ENCODE assay signal across 15 cellular contexts in genomic region chr9:4262735-4263141, GRCh38. TPM values are rescaled to one million over a fixed set of nuclear protein-coding genes. Genes with fewer than 3 reads are reported as not detected.
DNase-seq lines count a peak whose midpoint lies in the region; ATAC-seq, FAIRE-seq and TF ChIP-seq lines count a peak whose summit lies in the region.
"Had no signal": no experiment of that assay in that cellular context is flagged by ENCODE, and none has a peak within 500 bp of the region (broad histone marks: within the 10 kb centered on the region; RNA-seq: fewer than 3 reads in every experiment).

No MANE protein-coding gene starts in this region.

- no peak overlapping the region for H2AFZ ChIP-seq in hepatocyte

- H3K27me3 ChIP-seq in hepatocyte (no peaks in the 10 kb centered on the region), upper lobe of left lung (no peaks in the 10 kb centered on the region)

- TF ChIP-seq POLR2A in A549 (IDR thresholded peaks at IDR 0.05; ENCODE audit: low read length) (no peak), upper lobe of left lung (IDR thresholded peaks at IDR 0.05) (no peak)

- no peaks in the 10 kb centered on the region for H3K9me3 ChIP-seq in A549
- no peaks in the 10 kb centered on the region for H3K9me3 ChIP-seq in hepatocyte (ENCODE audit: low read depth)
- no peaks in the 10 kb centered on the region for H3K9me3 ChIP-seq in upper lobe of left lung

- peak overlapping the region; percentile 60 for H3K4me2 ChIP-seq in A549
- no peak overlapping the region for H3K4me2 ChIP-seq in hepatocyte

- no peaks in the 10 kb centered on the region for H3K9me2 ChIP-seq in hepatocyte (replicated peaks; ENCODE audit: insufficient read depth)

- 6% methylated on average over 2 of the region's 2 CpGs for WGBS in A549 (ENCODE audit: missing lambda C conversion rate)
- 21% methylated on average over 2 of the region's 2 CpGs for WGBS in hepatocyte (ENCODE audit: low lambda C conversion rate, missing lambda C conversion rate)
- WGBS in upper lobe of left lung, 2 donors, result 60 to 61% methylated on average over 2 of the region's 2 CpGs

- H3K4me3 ChIP-seq in A549 (no peak overlapping the region), hepatocyte (no peak overlapping the region), upper lobe of left lung (no peak overlapping the region)

- DNase-seq in A549 (ENCODE audit: low read depth in 1 of 2, low spot score in 1 of 2), result peak; percentile 51 to 66
- peak; percentile 68 for DNase-seq in HS-27A (ENCODE audit: low read depth)
- peak; percentile 85 for DNase-seq in amniotic epithelial cell (ENCODE audit: low read depth)
- DNase-seq in hepatocyte (ENCODE audit: low spot score), result peak; percentile 54
- no peak for DNase-seq in stimulated activated CD4-positive, alpha-beta T cell treated with anti-CD3 and anti-CD28 coated beads, Interleukin-1b, Interleukin-23, amount 100 ng/mL, for 48 hours
- no peak for DNase-seq in hippocampal formation (lab: John Stamatoyannopoulos, UW)
- no peak for DNase-seq in upper lobe of left lung
- DNase-seq: activated CD8-positive, alpha-beta memory T cell treated with anti-CD3 and anti-CD28 coated beads, Interleukin-2, amount 50 U/mL, for 4 hours; left ventricle myocardium superior; NCI-H510A; small intestine; stimulated activated naive B cell treated with anti-CD40 and anti-IgM and Interleukin-4, amounts not matched to agents 10 μg/mL and 1 μg/mL and 100 μg/mL, for 72 hours had no signal

- H3K4me1 ChIP-seq in A549, result peaks cover 57% of the 10 kb centered on the region
- no peaks in the 10 kb centered on the region for H3K4me1 ChIP-seq in hepatocyte (ENCODE audit: insufficient read depth)
- no peaks in the 10 kb centered on the region for H3K4me1 ChIP-seq in upper lobe of left lung

- no peak; a peak in 1 of 5 replicates for TF ChIP-seq RAD21 in A549 (conservative IDR thresholded peaks at IDR 0.05 in 1 of 2, IDR thresholded peaks at IDR 0.05 in 1 of 2)

- H3K36me3 ChIP-seq in hepatocyte (replicated peaks; ENCODE audit: insufficient read depth, low read depth) (no peaks in the 10 kb centered on the region), upper lobe of left lung (no peaks in the 10 kb centered on the region)

- ATAC-seq in A549, result peak; percentile 71 to 81
- no peak for ATAC-seq in upper lobe of left lung (ENCODE audit: low FRiP score in 2 of 2)
- ATAC-seq in GM19395 (IDR thresholded peaks at IDR 0.05; ENCODE audit: unreplicated experiment), result no peak
- ATAC-seq: left ventricle myocardium superior; stimulated activated naive B cell treated with anti-CD40 and anti-IgM and Interleukin-4, amounts not matched to agents 10 μg/mL and 1 μg/mL and 100 μg/mL, for 72 hours had no signal

- no peaks in the 10 kb centered on the region for H4K20me1 ChIP-seq in hepatocyte (ENCODE audit: insufficient read depth, poor library complexity, severe bottlenecking)

- TF ChIP-seq EP300 in A549 (IDR thresholded peaks at IDR 0.05) (no peak), upper lobe of left lung (IDR thresholded peaks at IDR 0.05) (no peak)

- CTCF ChIA-PET in A549 (lab: Yijun Ruan, JAX), result no interaction called here

- peaks cover 11% of the 10 kb centered on the region for H3K79me2 ChIP-seq in hepatocyte

- H3K27ac ChIP-seq in A549 (peak overlapping the region; percentile 23 to 67; a peak in 4 of 6 replicates), hepatocyte (peak overlapping the region; percentile 63), upper lobe of left lung (no peak overlapping the region)

- TF ChIP-seq CTCF in A549 (IDR thresholded peaks at IDR 0.05) (no peak), hepatocyte (IDR thresholded peaks at IDR 0.05; ENCODE audit: poor library complexity) (no peak), upper lobe of left lung (IDR thresholded peaks at IDR 0.05) (no peak)

- POLR2A ChIA-PET in A549 (lab: Yijun Ruan, JAX), result interaction anchor here (0.7 kb wide), 1 partner anchor 118 kb away, joined by 3 read pairs; no protein-coding TSS in a partner anchor

- FAIRE-seq in A549 (lab: Jason Lieb, UNC), result peak; percentile 79
- FAIRE-seq: colon, GM12891, small intestine had no signal

TF ChIP-seq in A549, 52 proteins besides CTCF, POLR2A, EP300 and RAD21:
- TF ChIP-seq USF2 (IDR thresholded peaks at IDR 0.05) (no peak), MAX (IDR thresholded peaks at IDR 0.05) (0 out of 2 replicates have a peak, but pooled peaks have one; percentile 51), FOSL2 (IDR thresholded peaks at IDR 0.05) (no peak), FOSL2 (CRISPR knock-in tag; IDR thresholded peaks at IDR 0.05) (0 out of 2 replicates have a peak, but pooled peaks have one; percentile 37), POLR2AphosphoS2 (conservative IDR thresholded peaks at IDR 0.05; ENCODE audit: low read length) (no peak), CEBPB (IDR thresholded peaks at IDR 0.05) (peak in 1 of 2 experiments; percentile 15; a peak in 1 of 4 replicates), GATA3 (IDR thresholded peaks at IDR 0.05; ENCODE audit: borderline replicate concordance) (peak; percentile 39; the same call in 1 of the 2 replicates), JUNB (IDR thresholded peaks at IDR 0.05) (peak; percentile 32; the same call in 1 of the 2 replicates), ZC3H11A (IDR thresholded peaks at IDR 0.05) (no peak)
TF ChIP-seq in A549: peak in this region for 5.

RNA-seq across cellular contexts. Expression of gene GLIS3, which starts 37.1 kb away (rescaled TPM):
- polyA plus RNA-seq in A549 (2011; rRNA removed) (14.1 and 28.1 TPM in 2 replicates), A549 (2017; fragmentation: RNase III; extraction: RNeasy Plus Mini Kit Qiagen cat#74134 plus additional on column Dnase treatment) (14.2 to 15.2 TPM (median 14.3 TPM) in 3 replicates), hepatocyte (14.0 and 16.6 TPM in 2 replicates)
- polyA plus RNA-seq in A549 (2012; cell fraction: cytosol; rRNA removed), result 5.7 and 7.2 TPM in 2 replicates
- polyA plus RNA-seq in A549 (2012; cell fraction: nucleus; rRNA removed), result 9.2 and 14.5 TPM in 2 replicates
- 270 and 286 TPM in 2 replicates for polyA minus RNA-seq in A549 (2011; rRNA and poly(A)+ RNA removed)
- total RNA-seq in hepatocyte (19.3 and 30.0 TPM in 2 replicates), upper lobe of left lung (10 to 100 TPM; 17.5 to 67.1 (median 31.2) TPM)

Comparison
In these comparisons a context has a peak if more than half of its experiments do, and no peak if none do; other contexts are left out.
1. ATAC-seq: peak in A549 (2 of 2); none in upper lobe of left lung (0 of 2) and GM19395 (single experiment).
2. DNase-seq: peak in A549 (2 of 2), HS-27A (single experiment), amniotic epithelial cell (single experiment) and hepatocyte (single experiment); none in stimulated activated CD4-positive, alpha-beta T cell treated with anti-CD3 and anti-CD28 coated beads, Interleukin-1b, Interleukin-23, amount 100 ng/mL, for 48 hours (single experiment), hippocampal formation (0 of 2) and upper lobe of left lung (0 of 2).
3. H3K27ac ChIP-seq: peak in A549 (2 of 2) and hepatocyte (single experiment); none in upper lobe of left lung (0 of 4).